Comparison of ENCODE assay signal across 2 cellular contexts in genomic region chr7:45000096-45001032, GRCh38.
A peak's percentile ranks its signal among the peaks of the same experiment; 100 is the strongest.
TF ChIP-seq lines count a peak whose summit lies in the region.

CCM2 (plus strand) TSS chr7:45000201; CDS start chr7:45000334, 133 bp downstream.

TF ChIP-seq in HEK293, 187 proteins besides CTCF, POLR2A, EP300 and RAD21 (continued from another document and continues in another):
- TF ChIP-seq, protein P1, sequence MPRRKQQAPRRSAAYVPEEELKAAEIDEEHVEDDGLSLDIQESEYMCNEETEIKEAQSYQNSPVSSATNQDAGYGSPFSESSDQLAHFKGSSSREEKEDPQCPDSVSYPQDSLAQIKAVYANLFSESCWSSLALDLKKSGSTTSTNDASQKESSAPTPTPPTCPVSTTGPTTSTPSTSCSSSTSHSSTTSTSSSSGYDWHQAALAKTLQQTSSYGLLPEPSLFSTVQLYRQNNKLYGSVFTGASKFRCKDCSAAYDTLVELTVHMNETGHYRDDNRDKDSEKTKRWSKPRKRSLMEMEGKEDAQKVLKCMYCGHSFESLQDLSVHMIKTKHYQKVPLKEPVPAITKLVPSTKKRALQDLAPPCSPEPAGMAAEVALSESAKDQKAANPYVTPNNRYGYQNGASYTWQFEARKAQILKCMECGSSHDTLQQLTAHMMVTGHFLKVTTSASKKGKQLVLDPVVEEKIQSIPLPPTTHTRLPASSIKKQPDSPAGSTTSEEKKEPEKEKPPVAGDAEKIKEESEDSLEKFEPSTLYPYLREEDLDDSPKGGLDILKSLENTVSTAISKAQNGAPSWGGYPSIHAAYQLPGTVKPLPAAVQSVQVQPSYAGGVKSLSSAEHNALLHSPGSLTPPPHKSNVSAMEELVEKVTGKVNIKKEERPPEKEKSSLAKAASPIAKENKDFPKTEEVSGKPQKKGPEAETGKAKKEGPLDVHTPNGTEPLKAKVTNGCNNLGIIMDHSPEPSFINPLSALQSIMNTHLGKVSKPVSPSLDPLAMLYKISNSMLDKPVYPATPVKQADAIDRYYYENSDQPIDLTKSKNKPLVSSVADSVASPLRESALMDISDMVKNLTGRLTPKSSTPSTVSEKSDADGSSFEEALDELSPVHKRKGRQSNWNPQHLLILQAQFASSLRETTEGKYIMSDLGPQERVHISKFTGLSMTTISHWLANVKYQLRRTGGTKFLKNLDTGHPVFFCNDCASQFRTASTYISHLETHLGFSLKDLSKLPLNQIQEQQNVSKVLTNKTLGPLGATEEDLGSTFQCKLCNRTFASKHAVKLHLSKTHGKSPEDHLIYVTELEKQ (tag by site-specific recombination; IDR thresholded peaks at IDR 0.05; ENCODE audit: borderline replicate concordance) = no peak
- TF ChIP-seq ZNF677 (tag by site-specific recombination; IDR thresholded peaks at IDR 0.05) = no peak
- TF ChIP-seq ZNF350 (tag by site-specific recombination; IDR thresholded peaks at IDR 0.05) = no peak
- TF ChIP-seq TCF7L2 (IDR thresholded peaks at IDR 0.05; ENCODE audit: borderline replicate concordance, low read depth, low read length) = no peak
- TF ChIP-seq ZNF747 (tag by site-specific recombination; IDR thresholded peaks at IDR 0.05) = no peak
- TF ChIP-seq ZNF76 (tag by site-specific recombination; IDR thresholded peaks at IDR 0.05; ENCODE audit: borderline replicate concordance, low read depth) = no peak
- TF ChIP-seq ZNF148 (tag by site-specific recombination; IDR thresholded peaks at IDR 0.05; ENCODE audit: borderline replicate concordance) = no peak
- TF ChIP-seq ZFP69B (tag by site-specific recombination; IDR thresholded peaks at IDR 0.05) = peak; percentile 42; the same call in 1 of the 2 replicates
- TF ChIP-seq ZBTB1 (tag by site-specific recombination; IDR thresholded peaks at IDR 0.05) = no peak
- TF ChIP-seq, protein P2, sequence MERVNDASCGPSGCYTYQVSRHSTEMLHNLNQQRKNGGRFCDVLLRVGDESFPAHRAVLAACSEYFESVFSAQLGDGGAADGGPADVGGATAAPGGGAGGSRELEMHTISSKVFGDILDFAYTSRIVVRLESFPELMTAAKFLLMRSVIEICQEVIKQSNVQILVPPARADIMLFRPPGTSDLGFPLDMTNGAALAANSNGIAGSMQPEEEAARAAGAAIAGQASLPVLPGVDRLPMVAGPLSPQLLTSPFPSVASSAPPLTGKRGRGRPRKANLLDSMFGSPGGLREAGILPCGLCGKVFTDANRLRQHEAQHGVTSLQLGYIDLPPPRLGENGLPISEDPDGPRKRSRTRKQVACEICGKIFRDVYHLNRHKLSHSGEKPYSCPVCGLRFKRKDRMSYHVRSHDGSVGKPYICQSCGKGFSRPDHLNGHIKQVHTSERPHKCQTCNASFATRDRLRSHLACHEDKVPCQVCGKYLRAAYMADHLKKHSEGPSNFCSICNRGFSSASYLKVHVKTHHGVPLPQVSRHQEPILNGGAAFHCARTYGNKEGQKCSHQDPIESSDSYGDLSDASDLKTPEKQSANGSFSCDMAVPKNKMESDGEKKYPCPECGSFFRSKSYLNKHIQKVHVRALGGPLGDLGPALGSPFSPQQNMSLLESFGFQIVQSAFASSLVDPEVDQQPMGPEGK (tag by site-specific recombination; IDR thresholded peaks at IDR 0.05) = 0 out of 2 replicates have a peak, but pooled peaks have one; percentile 12
- TF ChIP-seq, protein P3, sequence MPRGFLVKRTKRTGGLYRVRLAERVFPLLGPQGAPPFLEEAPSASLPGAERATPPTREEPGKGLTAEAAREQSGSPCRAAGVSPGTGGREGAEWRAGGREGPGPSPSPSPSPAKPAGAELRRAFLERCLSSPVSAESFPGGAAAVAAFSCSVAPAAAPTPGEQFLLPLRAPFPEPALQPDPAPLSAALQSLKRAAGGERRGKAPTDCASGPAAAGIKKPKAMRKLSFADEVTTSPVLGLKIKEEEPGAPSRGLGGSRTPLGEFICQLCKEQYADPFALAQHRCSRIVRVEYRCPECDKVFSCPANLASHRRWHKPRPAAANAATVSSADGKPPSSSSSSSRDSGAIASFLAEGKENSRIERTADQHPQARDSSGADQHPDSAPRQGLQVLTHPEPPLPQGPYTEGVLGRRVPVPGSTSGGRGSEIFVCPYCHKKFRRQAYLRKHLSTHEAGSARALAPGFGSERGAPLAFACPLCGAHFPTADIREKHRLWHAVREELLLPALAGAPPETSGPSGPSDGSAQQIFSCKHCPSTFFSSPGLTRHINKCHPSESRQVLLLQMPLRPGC (tag by site-specific recombination; IDR thresholded peaks at IDR 0.05) = no peak
- TF ChIP-seq ZNF174 (tag by site-specific recombination; IDR thresholded peaks at IDR 0.05) = no peak
- TF ChIP-seq OSR2 (tag by site-specific recombination; IDR thresholded peaks at IDR 0.05) = no peak
- no peak for TF ChIP-seq ZBTB6 (tag by site-specific recombination; IDR thresholded peaks at IDR 0.05)
- no peak for TF ChIP-seq ZNF571 (tag by site-specific recombination; IDR thresholded peaks at IDR 0.05)
- TF ChIP-seq SCRT2 (tag by site-specific recombination; IDR thresholded peaks at IDR 0.05) = no peak
- TF ChIP-seq ZNF521 (tag by site-specific recombination; IDR thresholded peaks at IDR 0.05) = no peak
- no peak for TF ChIP-seq GLI2 (tag by site-specific recombination; IDR thresholded peaks at IDR 0.05; ENCODE audit: borderline replicate concordance, low read depth)

TF ChIP-seq in HepG2, 621 proteins besides CTCF, POLR2A, EP300 and RAD21 (continued from another document and continues in another):
- TF ChIP-seq NFAT5 (CRISPR knock-in tag; IDR thresholded peaks at IDR 0.05) = no peak
- no peak for TF ChIP-seq ZNF17 (CRISPR knock-in tag; IDR thresholded peaks at IDR 0.05)
- TF ChIP-seq SALL1 (CRISPR knock-in tag; IDR thresholded peaks at IDR 0.05) = peak; percentile 38; the same call in 1 of the 2 replicates
- TF ChIP-seq, protein P2 (CRISPR knock-in tag; IDR thresholded peaks at IDR 0.05) = peak; percentile 32; the same call in 1 of the 2 replicates
- no peak for TF ChIP-seq HOXD1 (CRISPR knock-in tag; IDR thresholded peaks at IDR 0.05)
- TF ChIP-seq ZBTB2 (CRISPR knock-in tag; IDR thresholded peaks at IDR 0.05; ENCODE audit: low read depth) = peak; percentile 47; the same call in 1 of the 2 replicates
- no peak for TF ChIP-seq STAG1 (CRISPR knock-in tag; IDR thresholded peaks at IDR 0.05)
- TF ChIP-seq FLYWCH1 (CRISPR knock-in tag; IDR thresholded peaks at IDR 0.05) = no peak
- TF ChIP-seq PHB2 (IDR thresholded peaks at IDR 0.05; ENCODE audit: partially characterized antibody) = no peak
- TF ChIP-seq, protein P4, sequence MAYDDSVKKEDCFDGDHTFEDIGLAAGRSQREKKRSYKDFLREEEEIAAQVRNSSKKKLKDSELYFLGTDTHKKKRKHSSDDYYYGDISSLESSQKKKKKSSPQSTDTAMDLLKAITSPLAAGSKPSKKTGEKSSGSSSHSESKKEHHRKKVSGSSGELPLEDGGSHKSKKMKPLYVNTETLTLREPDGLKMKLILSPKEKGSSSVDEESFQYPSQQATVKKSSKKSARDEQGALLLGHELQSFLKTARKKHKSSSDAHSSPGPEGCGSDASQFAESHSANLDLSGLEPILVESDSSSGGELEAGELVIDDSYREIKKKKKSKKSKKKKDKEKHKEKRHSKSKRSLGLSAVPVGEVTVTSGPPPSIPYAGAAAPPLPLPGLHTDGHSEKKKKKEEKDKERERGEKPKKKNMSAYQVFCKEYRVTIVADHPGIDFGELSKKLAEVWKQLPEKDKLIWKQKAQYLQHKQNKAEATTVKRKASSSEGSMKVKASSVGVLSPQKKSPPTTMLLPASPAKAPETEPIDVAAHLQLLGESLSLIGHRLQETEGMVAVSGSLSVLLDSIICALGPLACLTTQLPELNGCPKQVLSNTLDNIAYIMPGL (CRISPR knock-in tag; IDR thresholded peaks at IDR 0.05; ENCODE audit: borderline replicate concordance in 1 of 2, low read depth in 1 of 2) = peak; percentile 18 to 26; a peak in 1 of 4 replicates
- TF ChIP-seq ZNF749 (CRISPR knock-in tag; IDR thresholded peaks at IDR 0.05; ENCODE audit: borderline replicate concordance) = no peak
- TF ChIP-seq HNRNPLL (IDR thresholded peaks at IDR 0.05; ENCODE audit: low read depth, low read length, poor library complexity, severe bottlenecking) = peak; percentile 16
- no peak for TF ChIP-seq LCORL (IDR thresholded peaks at IDR 0.05)
- peak; percentile 59; the same call in 1 of the 2 replicates for TF ChIP-seq LCORL (CRISPR knock-in tag; IDR thresholded peaks at IDR 0.05)
- TF ChIP-seq SP140L (CRISPR knock-in tag; IDR thresholded peaks at IDR 0.05; ENCODE audit: borderline replicate concordance) = no peak
- TF ChIP-seq HBP1 (CRISPR knock-in tag; IDR thresholded peaks at IDR 0.05; ENCODE audit: low read depth) = no peak
- TF ChIP-seq THAP9 (CRISPR knock-in tag; IDR thresholded peaks at IDR 0.05; ENCODE audit: borderline replicate concordance) = no peak
- no peak for TF ChIP-seq SNAPC5 (CRISPR knock-in tag; IDR thresholded peaks at IDR 0.05; ENCODE audit: borderline replicate concordance)
